18 cellular contexts compared by ENCODE assay signal in genomic region chr20:11013801-11014200, GRCh38.
"Had no signal": no experiment of that assay in that cellular context is flagged by ENCODE, and none has a peak within 500 bp of the region (broad histone marks: within the 10 kb centered on the region; RNA-seq: fewer than 3 reads in every experiment).

No MANE protein-coding gene starts in this region.

- H3K9me3 ChIP-seq: vagina had no signal

- ATAC-seq: SK-N-SH treated with all-trans-retinoic acid at 6 μM for 48 hours; stimulated activated naive CD8-positive, alpha-beta T cell treated with anti-CD3 and anti-CD28 coated beads, Interleukin-15, amount 100 ng/mL, for 72 hours; T-cell had no signal

- H3K27me3 ChIP-seq: cardiac muscle cell, vagina had no signal

- H3K27ac ChIP-seq: cardiac muscle cell, vagina had no signal

- H3K4me3 ChIP-seq: cardiac muscle cell, vagina had no signal

- DNase-seq: activated B cell treated with CpG ODN at 0.5 μM for 24 hours; activated CD4-positive, alpha-beta memory T cell treated with anti-CD3 and anti-CD28 coated beads for 36 hours; activated CD4-positive, alpha-beta T cell treated with anti-CD3 and anti-CD28 coated beads for 4 hours; activated T-cell treated with anti-CD3 and anti-CD28 coated beads for 4 hours; amniotic stem cell; endodermal cell; hippocampal formation; islet precursor cell; nephron progenitor cell; nucleus accumbens; retina; small intestine; stimulated activated CD4-positive, alpha-beta T cell treated with anti-CD3 and anti-CD28 coated beads, Interleukin-4, amount 100 ng/mL, for 1 hour; stimulated activated naive CD8-positive, alpha-beta T cell treated with anti-CD3 and anti-CD28 coated beads, Interleukin-15, amount 100 ng/mL, for 72 hours; T-cell had no signal

- H3K36me3 ChIP-seq: cardiac muscle cell, vagina had no signal
